In the genomic region with DNA sequence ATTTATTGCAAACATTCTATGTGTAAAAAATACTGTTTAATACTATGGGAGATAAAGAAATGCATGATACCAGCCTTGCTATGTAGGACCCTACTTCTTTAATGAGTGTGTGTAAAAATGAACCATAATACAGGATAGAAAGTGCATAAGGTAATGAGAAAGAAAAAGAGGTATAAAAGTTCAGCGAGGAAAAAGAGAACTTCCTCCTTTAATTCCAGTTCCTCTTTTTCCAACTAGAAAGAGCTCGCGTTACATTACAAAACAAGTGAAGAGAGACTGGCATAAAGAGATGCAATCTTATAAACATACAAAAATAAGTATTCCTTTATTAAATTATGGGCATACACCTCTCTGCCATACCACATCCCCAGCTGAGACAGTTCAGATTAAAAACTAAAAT, we compare ENCODE assay signal across 18 cellular contexts.
DNase-seq lines count a peak whose midpoint lies in the region; ATAC-seq and TF ChIP-seq lines count a peak whose summit lies in the region.
"Had no signal": no experiment of that assay in that cellular context is flagged by ENCODE, and none has a peak within 500 bp of the region (broad histone marks: within the 10 kb centered on the region; RNA-seq: fewer than 3 reads in every experiment).

No MANE protein-coding gene starts in this region.

- H3K36me3 Mint-ChIP-seq in activated B cell treated with CpG ODN at 0.5 μM for 24 hours (ENCODE audit: low read depth), result peaks cover 22% of the 10 kb centered on the region
- H3K36me3 Mint-ChIP-seq in activated CD8-positive, alpha-beta T cell treated with anti-CD3 and anti-CD28 coated beads for 36 hours (ENCODE audit: low read depth), result peaks cover 17% of the 10 kb centered on the region

- no peaks in the 10 kb centered on the region for H3K9me3 Mint-ChIP-seq in activated B cell treated with CpG ODN at 0.5 μM for 24 hours
- peaks cover 1% of the 10 kb centered on the region for H3K9me3 Mint-ChIP-seq in activated CD8-positive, alpha-beta T cell treated with anti-CD3 and anti-CD28 coated beads for 36 hours
- H3K9me3 Mint-ChIP-seq: brain had no signal

- TF ChIP-seq CTCF in activated B cell treated with CpG ODN at 0.5 μM for 24 hours (IDR thresholded peaks at IDR 0.05), result no peak
- TF ChIP-seq CTCF in activated CD8-positive, alpha-beta T cell treated with anti-CD3 and anti-CD28 coated beads for 36 hours (IDR thresholded peaks at IDR 0.05), result no peak

- H3K4me1 Mint-ChIP-seq in activated B cell treated with CpG ODN at 0.5 μM for 24 hours, result peaks cover 44% of the 10 kb centered on the region
- peaks cover 30% of the 10 kb centered on the region for H3K4me1 Mint-ChIP-seq in activated CD8-positive, alpha-beta T cell treated with anti-CD3 and anti-CD28 coated beads for 36 hours (ENCODE audit: low read depth)

- H3K27me3 Mint-ChIP-seq in activated B cell treated with CpG ODN at 0.5 μM for 24 hours, result no peaks in the 10 kb centered on the region
- H3K27me3 Mint-ChIP-seq in activated CD8-positive, alpha-beta T cell treated with anti-CD3 and anti-CD28 coated beads for 36 hours, result no peaks in the 10 kb centered on the region
- H3K27me3 Mint-ChIP-seq: brain had no signal

- H3K27ac Mint-ChIP-seq in activated B cell treated with CpG ODN at 0.5 μM for 24 hours, result peak overlapping the region; percentile 14
- H3K27ac Mint-ChIP-seq in activated CD8-positive, alpha-beta T cell treated with anti-CD3 and anti-CD28 coated beads for 36 hours, result no peak overlapping the region

- POLR2A ChIA-PET in activated B cell treated with CpG ODN at 0.5 μM for 24 hours (lab: Charles Lee), result no interaction called here
- POLR2A ChIA-PET in activated CD8-positive, alpha-beta T cell treated with anti-CD3 and anti-CD28 coated beads for 36 hours (lab: Charles Lee), result no interaction called here

- intact Hi-C loops in activated B cell treated with CpG ODN at 0.5 μM for 24 hours (cut with micrococcal nuclease), result loop anchor here (1.0 kb wide), 1 partner anchor 12 kb away; no protein-coding TSS in a partner anchor
- intact Hi-C loops in activated CD8-positive, alpha-beta T cell treated with anti-CD3 and anti-CD28 coated beads for 36 hours (cut with micrococcal nuclease), result no loop called here

- peak overlapping the region; percentile 5 for H3K4me3 Mint-ChIP-seq in activated B cell treated with CpG ODN at 0.5 μM for 24 hours
- no peak overlapping the region for H3K4me3 Mint-ChIP-seq in activated CD8-positive, alpha-beta T cell treated with anti-CD3 and anti-CD28 coated beads for 36 hours
- H3K4me3 Mint-ChIP-seq: brain had no signal

- peak; percentile 67 for DNase-seq in CD1c-positive myeloid dendritic cell (ENCODE audit: extremely low spot score)
- DNase-seq in NOMO-1 treated with DMSO at 0.1 percent for 48 hours (lab: John Stamatoyannopoulos, UW; ENCODE audit: unreplicated experiment), result peak; percentile 85
- no peak for DNase-seq in activated B cell treated with CpG ODN at 0.5 μM for 24 hours
- DNase-seq in activated CD8-positive, alpha-beta T cell treated with anti-CD3 and anti-CD28 coated beads for 36 hours, result no peak
- no peak for DNase-seq in NCI-H345 (lab: John Stamatoyannopoulos, UW)
- DNase-seq in cortex of kidney (lab: John Stamatoyannopoulos, UW), result no peak
- DNase-seq: activated naive CD4-positive, alpha-beta T cell treated with Interleukin-2 at 50 U/mL for 16 hours; dorsolateral prefrontal cortex; esophagus squamous epithelium; mucosa of descending colon; NCI-H2029 treated with DMSO at 0.1 percent for 48 hours; NCI-H774; stimulated activated naive CD4-positive, alpha-beta T cell treated with Interleukin-2 at 50 U/mL for 16 hours; upper lobe of right lung; WERI-Rb-1 had no signal

- CTCF ChIA-PET in activated B cell treated with CpG ODN at 0.5 μM for 24 hours (lab: Charles Lee), result no interaction called here
- CTCF ChIA-PET in activated CD8-positive, alpha-beta T cell treated with anti-CD3 and anti-CD28 coated beads for 36 hours (lab: Charles Lee), result no interaction called here

- ATAC-seq in GM21717 (IDR thresholded peaks at IDR 0.05; ENCODE audit: unreplicated experiment) (peak; percentile 54), activated B cell treated with CpG ODN at 0.5 μM for 24 hours (ENCODE audit: low read depth) (peak; percentile 54), HG03108 (IDR thresholded peaks at IDR 0.05; ENCODE audit: unreplicated experiment) (no peak)
- no peak for ATAC-seq in activated CD8-positive, alpha-beta T cell treated with anti-CD3 and anti-CD28 coated beads for 36 hours
- ATAC-seq: mucosa of descending colon, upper lobe of right lung had no signal

Comparison
In these comparisons a context has a peak if more than half of its experiments do, and no peak if none do; other contexts are left out.
1. DNase-seq: peak in CD1c-positive myeloid dendritic cell (single experiment) and NOMO-1 treated with DMSO at 0.1 percent for 48 hours (single experiment); none in activated B cell treated with CpG ODN at 0.5 μM for 24 hours (single experiment), activated CD8-positive, alpha-beta T cell treated with anti-CD3 and anti-CD28 coated beads for 36 hours (single experiment), NCI-H345 (single experiment) and cortex of kidney (single experiment).
2. ATAC-seq: peak in GM21717 (single experiment) and activated B cell treated with CpG ODN at 0.5 μM for 24 hours (single experiment); none in HG03108 (single experiment) and activated CD8-positive, alpha-beta T cell treated with anti-CD3 and anti-CD28 coated beads for 36 hours (single experiment).